Comparison of ENCODE assay signal across 20 cellular contexts in the genomic region with DNA sequence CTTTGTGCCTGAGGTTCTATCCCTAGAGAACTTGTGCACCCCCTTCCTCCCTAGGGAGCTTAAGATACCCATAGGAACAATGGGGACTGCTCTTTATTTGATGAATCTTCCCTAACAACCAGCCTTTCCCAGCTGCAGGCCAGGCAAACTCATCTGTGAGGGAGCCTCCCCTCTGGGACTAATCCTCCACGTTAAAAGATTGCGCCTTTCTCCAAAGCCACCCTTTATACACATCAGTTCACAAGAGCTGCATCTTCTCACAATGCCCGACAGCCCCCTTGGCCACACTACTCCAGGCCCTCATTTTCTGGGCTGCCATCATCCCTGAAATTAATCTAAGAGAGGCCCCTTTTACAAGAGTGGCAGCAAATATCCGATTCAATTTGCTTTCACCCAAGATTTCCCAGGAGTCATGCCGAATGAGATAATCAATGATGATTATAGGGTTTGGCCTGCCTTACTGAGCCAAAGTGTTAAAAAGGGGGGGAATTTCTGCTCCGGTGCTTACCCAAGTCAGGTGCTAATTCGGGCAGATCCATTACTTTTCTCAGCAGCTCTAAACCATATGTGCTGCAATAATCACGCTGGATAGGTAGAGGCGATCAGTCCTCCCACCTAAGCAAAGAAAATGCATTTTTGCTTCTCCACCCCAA.
"Had no signal": no experiment of that assay in that cellular context is flagged by ENCODE, and none has a peak within 500 bp of the region (broad histone marks: within the 10 kb centered on the region; RNA-seq: fewer than 3 reads in every experiment).

No MANE protein-coding gene starts in this region.

- ATAC-seq: activated naive CD4-positive, alpha-beta T cell treated with anti-CD3 and anti-CD28 coated beads, Interleukin-2, amount 50 U/mL, for 72 hours; activated T-helper 17 cell treated with anti-CD3 and anti-CD28 coated beads, Interleukin-2, amount 50 U/mL, for 72 hours; gastroesophageal sphincter; heart left ventricle; left cardiac atrium; natural killer cell treated with Interleukin-12 subunit alpha and Interleukin-12 subunit beta and Interleukin-15 and Interleukin-18, amount 100 ng/mL, for 72 hours; upper lobe of right lung had no signal

- H3K4me2 ChIP-seq: smooth muscle cell had no signal

- H3K27me3 ChIP-seq: gastroesophageal sphincter, heart left ventricle, sigmoid colon, upper lobe of right lung had no signal

- DNase-seq: activated CD8-positive, alpha-beta memory T cell treated with anti-CD3 and anti-CD28 coated beads for 24 hours; activated CD8-positive, alpha-beta memory T cell treated with anti-CD3 and anti-CD28 coated beads, Interleukin-2, amount 50 U/mL, for 4 hours; activated T-cell treated with anti-CD3 and anti-CD28 coated beads, Interleukin-2, amount 50 U/mL, for 24 hours; central memory CD4-positive, alpha-beta T cell; dermis blood vessel endothelial cell; heart left ventricle; islet precursor cell; left cardiac atrium; occipital lobe; posterior cingulate gyrus; sigmoid colon; stimulated activated CD4-positive, alpha-beta T cell treated with anti-CD3 and anti-CD28 coated beads, Interleukin-2, amount 100 ng/mL, for 48 hours; stimulated activated naive CD4-positive, alpha-beta T cell; upper lobe of right lung had no signal

- H3K9me3 ChIP-seq: upper lobe of right lung had no signal

- H3K4me1 ChIP-seq: gastroesophageal sphincter, sigmoid colon, upper lobe of right lung had no signal

- H3K27ac ChIP-seq: epithelial cell of prostate, gastroesophageal sphincter, heart left ventricle, sigmoid colon, upper lobe of right lung had no signal

- H3K36me3 ChIP-seq: gastroesophageal sphincter, heart left ventricle, sigmoid colon, upper lobe of right lung had no signal

- H3K4me3 ChIP-seq: gastroesophageal sphincter, heart left ventricle, sigmoid colon, smooth muscle cell, upper lobe of right lung had no signal
